Comparison of ENCODE assay signal across 8 cellular contexts in the genomic region with DNA sequence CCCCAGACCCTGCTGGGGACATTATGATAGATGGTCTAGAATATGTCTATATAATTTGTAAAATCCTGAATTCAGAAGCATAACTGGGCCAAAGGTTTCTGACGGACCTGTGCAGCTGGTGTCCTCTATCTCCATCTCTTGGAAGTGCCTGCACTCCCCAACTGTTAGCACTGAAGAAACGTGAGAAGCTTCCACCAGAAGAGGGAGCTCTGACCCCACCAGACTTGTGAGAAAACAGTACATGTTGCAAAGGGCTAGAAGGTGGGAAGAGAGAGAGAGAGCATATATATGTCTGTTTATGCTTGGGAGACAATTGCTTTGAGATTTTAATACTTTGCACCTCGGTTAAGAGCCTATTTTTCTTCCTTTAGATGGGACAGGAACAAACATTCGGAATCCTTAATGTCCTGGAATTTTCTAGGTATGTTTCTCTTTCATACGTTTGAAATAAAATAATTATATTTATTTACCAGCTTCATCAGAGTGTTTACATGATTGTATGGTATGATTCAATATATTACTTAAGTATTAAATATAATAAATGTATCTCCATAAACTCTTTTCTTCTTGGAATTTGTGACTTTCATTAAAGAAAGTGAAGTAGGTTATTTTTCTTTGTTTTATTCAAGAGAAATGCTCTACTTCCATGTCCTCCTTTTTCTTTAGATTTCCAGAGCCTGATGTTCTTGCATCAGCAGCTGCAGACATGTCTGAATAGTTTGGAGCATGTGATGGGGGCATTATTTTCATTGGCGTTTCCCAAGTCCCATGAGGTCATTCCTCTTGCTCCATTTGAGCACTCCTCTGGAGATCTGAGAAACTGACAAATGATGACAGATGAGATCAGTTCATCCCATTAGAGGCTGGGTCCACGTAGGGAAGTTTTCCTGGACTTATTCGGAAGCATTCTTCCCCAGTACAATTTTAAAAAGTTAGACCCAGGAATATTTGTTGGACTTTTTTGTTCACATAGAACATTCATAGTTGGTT.
DNase-seq lines count a peak whose midpoint lies in the region; ATAC-seq and TF ChIP-seq lines count a peak whose summit lies in the region.

No MANE protein-coding gene starts in this region.

- H3K27me3 ChIP-seq in AG04450 (ENCODE audit: control insufficient read depth, insufficient read depth, low read length): no peaks in the 10 kb centered on the region

- ATAC-seq in GM18907 (IDR thresholded peaks at IDR 0.05; ENCODE audit: unreplicated experiment) (peak; percentile 74), mucosa of descending colon (peak; percentile 82)

- CTCF ChIA-PET in AG04450 (lab: Charles Lee): interaction anchor here (0.6 to 1.8 kb wide), 18 partner anchors 9 to 1286 kb away, joined by 3 to 16 read pairs (median 5); no protein-coding TSS in a partner anchor

- peaks cover 6% of the 10 kb centered on the region for H3K4me1 Mint-ChIP-seq in endothelial cell (ENCODE audit: unreplicated experiment)

- POLR2A ChIA-PET in AG04450 (lab: Yijun Ruan, JAX): no interaction called here

- H3K27me3 Mint-ChIP-seq in endothelial cell (ENCODE audit: unreplicated experiment): no peaks in the 10 kb centered on the region

- H3K4me3 ChIP-seq in AG04450 (ENCODE audit: low read depth, low read length) (no peak overlapping the region), mucosa of descending colon (no peak overlapping the region)

- no peaks in the 10 kb centered on the region for H3K9me3 Mint-ChIP-seq in endothelial cell (ENCODE audit: unreplicated experiment)

- no peaks in the 10 kb centered on the region for H3K36me3 ChIP-seq in mucosa of descending colon (ENCODE audit: low read depth)

- H3K36me3 Mint-ChIP-seq in endothelial cell (ENCODE audit: low read depth, unreplicated experiment): no peaks in the 10 kb centered on the region

- DNase-seq in AG04450 (ENCODE audit: low read depth, low spot score) (peak; percentile 61), HuH-7.5 (ENCODE audit: low spot score) (peak; percentile 19), NOMO-1 treated with DMSO at 0.1 percent for 48 hours (lab: John Stamatoyannopoulos, UW; ENCODE audit: unreplicated experiment) (peak; percentile 77), endothelial cell (ENCODE audit: low spot score) (peak; percentile 89), mucosa of descending colon (peak in 2 of 3 donors; percentile 42 to 92)
- peak; percentile 29 to 50 (median 32) for DNase-seq in activated CD8-positive, alpha-beta memory T cell treated with anti-CD3 and anti-CD28 coated beads for 48 hours (ENCODE audit: low read depth in 2 of 3, low spot score in 2 of 3)
- peak; percentile 25 to 42 for DNase-seq in stimulated activated CD8-positive, alpha-beta memory T cell treated with anti-CD3 and anti-CD28 coated beads, Interleukin-7, amount 100 ng/mL, for 1 hour (ENCODE audit: low read depth in 2 of 2)

- H3K4me1 ChIP-seq in mucosa of descending colon (ENCODE audit: low read depth): no peaks in the 10 kb centered on the region

- H3K4me3 Mint-ChIP-seq in endothelial cell (ENCODE audit: unreplicated experiment): no peak overlapping the region

- peak; percentile 93 for TF ChIP-seq CTCF in AG04450 (IDR thresholded peaks at IDR 0.05; ENCODE audit: low read depth, low read length)
- peak; percentile 80 for TF ChIP-seq CTCF in endothelial cell (IDR thresholded peaks at IDR 0.05; ENCODE audit: unreplicated experiment)
- TF ChIP-seq CTCF in mucosa of descending colon (IDR thresholded peaks at IDR 0.05): peak; percentile 51

- H3K27ac ChIP-seq in AG04450 (ENCODE audit: low read depth, low read length): no peak overlapping the region

- H3K27ac Mint-ChIP-seq in endothelial cell (ENCODE audit: unreplicated experiment): no peak overlapping the region

- intact Hi-C loops in mucosa of descending colon (cut with DNase I, micrococcal nuclease): loop anchor here (5.0 kb wide), 1 partner anchor 488 kb away; no protein-coding TSS in a partner anchor

- H3K9me3 ChIP-seq in AG04450 (ENCODE audit: control insufficient read depth, insufficient read depth, low read length): no peaks in the 10 kb centered on the region
- H3K9me3 ChIP-seq in mucosa of descending colon: no peaks in the 10 kb centered on the region

Comparison
In these comparisons a context has a peak if more than half of its experiments do, and no peak if none do; other contexts are left out.
1. DNase-seq: peak in every context shown above with its lines; median percentile 89 in endothelial cell; 77 in NOMO-1 treated with DMSO at 0.1 percent for 48 hours; 67 in mucosa of descending colon; 61 in AG04450; 34 in stimulated activated CD8-positive, alpha-beta memory T cell treated with anti-CD3 and anti-CD28 coated beads, Interleukin-7, amount 100 ng/mL, for 1 hour; 32 in activated CD8-positive, alpha-beta memory T cell treated with anti-CD3 and anti-CD28 coated beads for 48 hours; 19 in HuH-7.5.